ENCODE assay signal across 9 cellular contexts in genomic region chr7:95045236-95045923, GRCh38.
DNase-seq lines count a peak whose midpoint lies in the region; ATAC-seq, FAIRE-seq and TF ChIP-seq lines count a peak whose summit lies in the region.
"Had no signal": no experiment of that assay in that cellular context is flagged by ENCODE, and none has a peak within 500 bp of the region (broad histone marks: within the 10 kb centered on the region; RNA-seq: fewer than 3 reads in every experiment).

No MANE protein-coding gene starts in this region.

- H3K36me3 Mint-ChIP-seq in osteocyte (ENCODE audit: unreplicated experiment) = no peaks in the 10 kb centered on the region
- no peaks in the 10 kb centered on the region for H3K36me3 Mint-ChIP-seq in stimulated activated effector memory CD8-positive, alpha-beta T cell treated with anti-CD3 and anti-CD28 coated beads, Interleukin-12 subunit alpha, Interleukin-12 subunit beta, amount 100 ng/mL, for 72 hours

- no peaks in the 10 kb centered on the region for H3K27me3 Mint-ChIP-seq in osteocyte (ENCODE audit: unreplicated experiment)

- H3K27ac Mint-ChIP-seq in osteocyte (ENCODE audit: unreplicated experiment) = no peak overlapping the region
- no peak overlapping the region for H3K27ac Mint-ChIP-seq in stimulated activated effector memory CD8-positive, alpha-beta T cell treated with anti-CD3 and anti-CD28 coated beads, Interleukin-12 subunit alpha, Interleukin-12 subunit beta, amount 100 ng/mL, for 72 hours

- peaks cover 9% of the 10 kb centered on the region for H3K4me1 Mint-ChIP-seq in osteocyte (ENCODE audit: unreplicated experiment)
- no peaks in the 10 kb centered on the region for H3K4me1 Mint-ChIP-seq in stimulated activated effector memory CD8-positive, alpha-beta T cell treated with anti-CD3 and anti-CD28 coated beads, Interleukin-12 subunit alpha, Interleukin-12 subunit beta, amount 100 ng/mL, for 72 hours

- no peaks in the 10 kb centered on the region for H3K27me3 ChIP-seq in bronchial epithelial cell (ENCODE audit: control insufficient read depth, insufficient read depth, low read length)

- H3K4me3 ChIP-seq in bronchial epithelial cell (ENCODE audit: low read depth, low read length) = no peak overlapping the region

- no peaks in the 10 kb centered on the region for H3K9me3 Mint-ChIP-seq in osteocyte (ENCODE audit: unreplicated experiment)
- no peaks in the 10 kb centered on the region for H3K9me3 Mint-ChIP-seq in stimulated activated effector memory CD8-positive, alpha-beta T cell treated with anti-CD3 and anti-CD28 coated beads, Interleukin-12 subunit alpha, Interleukin-12 subunit beta, amount 100 ng/mL, for 72 hours

- no peak overlapping the region for H3K4me3 Mint-ChIP-seq in osteocyte (ENCODE audit: unreplicated experiment)
- H3K4me3 Mint-ChIP-seq in stimulated activated effector memory CD8-positive, alpha-beta T cell treated with anti-CD3 and anti-CD28 coated beads, Interleukin-12 subunit alpha, Interleukin-12 subunit beta, amount 100 ng/mL, for 72 hours = no peak overlapping the region

- no peak for FAIRE-seq in bronchial epithelial cell (lab: Jason Lieb, UNC)

- H3K36me3 ChIP-seq in bronchial epithelial cell (ENCODE audit: control insufficient read depth, insufficient read depth, low read length) = no peaks in the 10 kb centered on the region

- TF ChIP-seq CTCF in bronchial epithelial cell (IDR thresholded peaks at IDR 0.05; ENCODE audit: insufficient read depth, low read length, severe bottlenecking) (peak; percentile 2), osteocyte (IDR thresholded peaks at IDR 0.05) (peak; percentile 57)

- peak; percentile 24 for DNase-seq in GM03348 (ENCODE audit: low spot score)
- DNase-seq in MV-4-11 (lab: John Stamatoyannopoulos, UW) = peak; percentile 21
- peak; percentile 8 for DNase-seq in bronchial epithelial cell (ENCODE audit: low read depth)
- no peak for DNase-seq in osteocyte (ENCODE audit: extremely low spot score, unreplicated experiment)
- no peak for DNase-seq in stimulated activated effector memory CD8-positive, alpha-beta T cell treated with anti-CD3 and anti-CD28 coated beads, Interleukin-12 subunit alpha, Interleukin-12 subunit beta, amount 100 ng/mL, for 72 hours (ENCODE audit: low spot score in 2 of 2)
- DNase-seq in stimulated activated naive CD8-positive, alpha-beta T cell treated with anti-CD3 and anti-CD28 coated beads, Interleukin-15, Interleukin-2, amounts not matched to agents 100 U/mL and 50 U/mL, for 24 hours = no peak
- DNase-seq: activated gamma-delta T cell, NCI-H510A had no signal

- ATAC-seq in GM18909 (IDR thresholded peaks at IDR 0.05; ENCODE audit: poor library complexity, unreplicated experiment) = no peak
- ATAC-seq in stimulated activated effector memory CD8-positive, alpha-beta T cell treated with anti-CD3 and anti-CD28 coated beads, Interleukin-12 subunit alpha, Interleukin-12 subunit beta, amount 100 ng/mL, for 72 hours = no peak
- ATAC-seq in stimulated activated naive CD8-positive, alpha-beta T cell treated with anti-CD3 and anti-CD28 coated beads, Interleukin-15, Interleukin-2, amounts not matched to agents 100 U/mL and 50 U/mL, for 24 hours = no peak

Comparison
In these comparisons a context has a peak if more than half of its experiments do, and no peak if none do; other contexts are left out.
1. DNase-seq: peak in GM03348 (single experiment), MV-4-11 (single experiment) and bronchial epithelial cell (single experiment); none in osteocyte (single experiment), stimulated activated effector memory CD8-positive, alpha-beta T cell treated with anti-CD3 and anti-CD28 coated beads, Interleukin-12 subunit alpha, Interleukin-12 subunit beta, amount 100 ng/mL, for 72 hours (0 of 2) and stimulated activated naive CD8-positive, alpha-beta T cell treated with anti-CD3 and anti-CD28 coated beads, Interleukin-15, Interleukin-2, amounts not matched to agents 100 U/mL and 50 U/mL, for 24 hours (single experiment).